In the genomic region with DNA sequence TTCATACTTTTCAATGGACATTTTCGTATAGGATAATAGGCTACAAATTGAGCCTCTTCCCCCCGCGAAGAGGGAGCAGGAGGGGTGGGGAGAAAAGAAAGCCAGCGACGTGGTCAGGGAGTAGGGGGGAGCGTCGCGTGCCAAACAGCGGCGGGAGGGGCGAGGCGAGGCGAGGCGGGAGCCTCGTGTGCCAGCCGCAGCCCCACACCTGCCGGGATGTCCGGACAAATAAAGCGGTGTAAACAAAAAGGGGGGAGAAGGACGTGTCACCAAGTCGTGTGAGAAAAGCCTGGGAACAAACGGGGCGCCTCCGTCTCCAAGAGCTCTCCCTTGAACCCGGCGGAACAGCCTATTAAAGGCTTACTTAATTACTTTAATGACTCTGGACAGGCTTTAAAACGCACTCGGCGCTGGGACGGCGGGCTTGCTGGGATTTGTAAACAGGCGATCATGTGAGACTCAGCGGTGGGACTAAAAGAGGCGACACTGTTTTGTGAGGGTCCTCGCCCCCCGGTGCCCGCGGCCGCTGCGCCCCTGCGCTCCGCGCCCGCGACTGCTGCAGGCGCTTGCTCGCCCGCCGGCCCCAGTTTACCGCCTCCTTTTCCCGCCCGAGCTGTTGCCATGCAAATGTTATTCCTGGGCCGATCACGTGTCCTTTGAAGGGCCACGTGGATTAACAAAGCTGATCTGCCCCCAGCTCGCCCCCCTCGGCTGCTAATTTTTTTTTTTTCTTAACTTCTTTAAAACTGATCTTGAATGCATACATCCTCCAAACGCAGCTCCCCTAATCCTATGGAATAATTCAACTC, we compare ENCODE assay signal across 14 cellular contexts. TPM values are rescaled to one million over a fixed set of nuclear protein-coding genes. Genes with fewer than 3 reads are reported as not detected.
DNase-seq lines count a peak whose midpoint lies in the region; ATAC-seq and TF ChIP-seq lines count a peak whose summit lies in the region.
"Had no signal": no experiment of that assay in that cellular context is flagged by ENCODE, and none has a peak within 500 bp of the region (broad histone marks: within the 10 kb centered on the region; RNA-seq: fewer than 3 reads in every experiment).

A gene with protein sequence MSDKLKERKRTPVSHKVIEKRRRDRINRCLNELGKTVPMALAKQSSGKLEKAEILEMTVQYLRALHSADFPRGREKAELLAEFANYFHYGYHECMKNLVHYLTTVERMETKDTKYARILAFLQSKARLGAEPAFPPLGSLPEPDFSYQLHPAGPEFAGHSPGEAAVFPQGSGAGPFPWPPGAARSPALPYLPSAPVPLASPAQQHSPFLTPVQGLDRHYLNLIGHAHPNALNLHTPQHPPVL (plus strand): TSS at position 527 of the 809 bp plus-strand sequence. CDS start 439 bp downstream, outside the sequence.

- no peak for ATAC-seq in GM21737 (IDR thresholded peaks at IDR 0.05; ENCODE audit: unreplicated experiment)
- no peak for ATAC-seq in stimulated activated memory B cell treated with anti-CD40 and anti-IgM and Interleukin-4, amounts not matched to agents 10 μg/mL and 1 μg/mL and 100 μg/mL, for 72 hours
- ATAC-seq: activated CD4-positive, CD25-positive, alpha-beta regulatory T cell treated with anti-CD3 and anti-CD28 coated beads, Interleukin-2, amount 50 U/mL, for 24 hours had no signal

- H3K27ac Mint-ChIP-seq in chondrocyte (ENCODE audit: unreplicated experiment), result no peak within 1 kb of the TSS
- no peak within 1 kb of the TSS for H3K27ac Mint-ChIP-seq in stimulated activated memory B cell treated with anti-CD40 and anti-IgM and Interleukin-4, amounts not matched to agents 10 μg/mL and 1 μg/mL and 100 μg/mL, for 72 hours

- H3K36me3 Mint-ChIP-seq in chondrocyte (ENCODE audit: low read depth), result no peaks in the 10 kb centered on the region
- no peaks in the 10 kb centered on the region for H3K36me3 Mint-ChIP-seq in stimulated activated memory B cell treated with anti-CD40 and anti-IgM and Interleukin-4, amounts not matched to agents 10 μg/mL and 1 μg/mL and 100 μg/mL, for 72 hours

- no peak for TF ChIP-seq CTCF in chondrocyte (IDR thresholded peaks at IDR 0.05)

- peaks cover 85% of the 10 kb centered on the region for H3K27me3 Mint-ChIP-seq in chondrocyte (ENCODE audit: low read depth)
- H3K27me3 Mint-ChIP-seq in stimulated activated memory B cell treated with anti-CD40 and anti-IgM and Interleukin-4, amounts not matched to agents 10 μg/mL and 1 μg/mL and 100 μg/mL, for 72 hours, result peaks cover 98% of the 10 kb centered on the region

- DNase-seq in NCI-H2196 (lab: John Stamatoyannopoulos, UW; ENCODE audit: unreplicated experiment) (peak; percentile 15), NCI-H2196 treated with DMSO at 0.1 percent for 48 hours (lab: John Stamatoyannopoulos, UW; ENCODE audit: unreplicated experiment) (no peak), NCI-H1694 (lab: John Stamatoyannopoulos, UW) (peak; percentile 6), chondrocyte (ENCODE audit: low spot score) (no peak), posterior vena cava (ENCODE audit: low spot score) (peak; percentile 80)
- DNase-seq in stimulated activated CD4-positive, alpha-beta T cell treated with anti-CD3 and anti-CD28 coated beads, Interleukin-4, amount 100 ng/mL, for 1 hour, result no peak
- DNase-seq: activated gamma-delta T cell, colonic mucosa, ovary, Right ventricle myocardium superior had no signal

- H3K4me3 Mint-ChIP-seq in chondrocyte (ENCODE audit: unreplicated experiment), result peak within 1 kb of the TSS; percentile 33
- no peak within 1 kb of the TSS for H3K4me3 Mint-ChIP-seq in stimulated activated memory B cell treated with anti-CD40 and anti-IgM and Interleukin-4, amounts not matched to agents 10 μg/mL and 1 μg/mL and 100 μg/mL, for 72 hours

- intact Hi-C loops in posterior vena cava (cut with DNase I), result no loop called here

- peaks cover 32% of the 10 kb centered on the region for H3K4me1 Mint-ChIP-seq in chondrocyte (ENCODE audit: low read depth)
- H3K4me1 Mint-ChIP-seq in stimulated activated memory B cell treated with anti-CD40 and anti-IgM and Interleukin-4, amounts not matched to agents 10 μg/mL and 1 μg/mL and 100 μg/mL, for 72 hours, result peaks cover 28% of the 10 kb centered on the region

- no peaks in the 10 kb centered on the region for H3K9me3 Mint-ChIP-seq in chondrocyte (ENCODE audit: low read depth)
- no peaks in the 10 kb centered on the region for H3K9me3 Mint-ChIP-seq in stimulated activated memory B cell treated with anti-CD40 and anti-IgM and Interleukin-4, amounts not matched to agents 10 μg/mL and 1 μg/mL and 100 μg/mL, for 72 hours

RNA-seq across cellular contexts. Expression of the gene that starts here (rescaled TPM):
- not detected in 3 replicates for total RNA-seq in chondrocyte
- total RNA-seq in posterior vena cava, result not detected
- total RNA-seq: colonic mucosa, left lobe of liver, ovary, Right ventricle myocardium superior had no signal

Comparison
In these comparisons a context has a peak if more than half of its experiments do, and no peak if none do; other contexts are left out.
1. DNase-seq: peak in NCI-H2196 (single experiment) and NCI-H1694 (single experiment); none in NCI-H2196 treated with DMSO at 0.1 percent for 48 hours (single experiment), chondrocyte (single experiment) and stimulated activated CD4-positive, alpha-beta T cell treated with anti-CD3 and anti-CD28 coated beads, Interleukin-4, amount 100 ng/mL, for 1 hour (single experiment).
2. Peak in DNase-seq in posterior vena cava; RNA of the gene not detected or under 1 TPM.